In genomic region chr22:39147335-39148023, GRCh38 we compare ENCODE assay signal across 15 cellular contexts. TPM values are rescaled to one million over a fixed set of nuclear protein-coding genes. Genes with fewer than 3 reads are reported as not detected.
A peak's percentile ranks its signal among the peaks of the same experiment; 100 is the strongest.
DNase-seq lines count a peak whose midpoint lies in the region; ATAC-seq and TF ChIP-seq lines count a peak whose summit lies in the region.
"Had no signal": no experiment of that assay in that cellular context is flagged by ENCODE, and none has a peak within 500 bp of the region (broad histone marks: within the 10 kb centered on the region; RNA-seq: fewer than 3 reads in every experiment).

No MANE protein-coding gene starts in this region.

- H3K27ac ChIP-seq in body of pancreas (peak overlapping the region in 3 of 4 donors; percentile 53 to 64 (median 61)), muscle layer of duodenum (ENCODE audit: low read length) (peak overlapping the region; percentile 51), testis (peak overlapping the region; percentile 74 to 98)

- peak overlapping the region; percentile 88 for H3K27ac Mint-ChIP-seq in activated T-cell treated with anti-CD3 and anti-CD28 coated beads, Interleukin-2, amount 50 U/mL, for 24 hours

- H3K9me3 Mint-ChIP-seq in activated T-cell treated with anti-CD3 and anti-CD28 coated beads, Interleukin-2, amount 50 U/mL, for 24 hours = no peaks in the 10 kb centered on the region
- H3K9me3 Mint-ChIP-seq: activated naive CD8-positive, alpha-beta T cell treated with anti-CD3 and anti-CD28 coated beads, Interleukin-2, amount 10 ng/mL, durations not matched to agents 7 days and 5 days; mesothelial cell of epicardium had no signal

- no peaks in the 10 kb centered on the region for H3K9me3 ChIP-seq in body of pancreas
- H3K9me3 ChIP-seq in muscle layer of duodenum (ENCODE audit: control insufficient read depth in 1 of 2, low read length in 2 of 2) = no peaks in the 10 kb centered on the region
- no peaks in the 10 kb centered on the region for H3K9me3 ChIP-seq in testis

- no peak for TF ChIP-seq POLR2A in body of pancreas (IDR thresholded peaks at IDR 0.05)
- TF ChIP-seq POLR2A in testis (IDR thresholded peaks at IDR 0.05) = no peak

- TF ChIP-seq CTCF in body of pancreas (IDR thresholded peaks at IDR 0.05) (no peak), testis (IDR thresholded peaks at IDR 0.05) (no peak)

- H3K4me3 ChIP-seq in body of pancreas = no peak overlapping the region
- no peak overlapping the region for H3K4me3 ChIP-seq in muscle layer of duodenum (ENCODE audit: low read depth in 1 of 2, low read length in 2 of 2)
- H3K4me3 ChIP-seq in testis = no peak overlapping the region

- no peak for DNase-seq in activated T-cell treated with anti-CD3 and anti-CD28 coated beads, Interleukin-2, amount 50 U/mL, for 24 hours
- DNase-seq in activated T-cell treated with anti-CD3 and anti-CD28 coated beads, Interleukin-2, amount 50 U/mL, for 1 hour = no peak
- DNase-seq in body of pancreas = no peak
- no peak for DNase-seq in testis
- DNase-seq: activated naive CD8-positive, alpha-beta T cell treated with anti-CD3 and anti-CD28 coated beads, Interleukin-2, amount 10 ng/mL, durations not matched to agents 7 days and 5 days; DMS79 treated with DMSO at 0.1 percent for 48 hours; effector CD4-positive, alpha-beta T cell; NCI-H345; RPMI8226 had no signal

- H3K36me3 Mint-ChIP-seq in activated T-cell treated with anti-CD3 and anti-CD28 coated beads, Interleukin-2, amount 50 U/mL, for 24 hours (ENCODE audit: low read depth) = peaks cover 10% of the 10 kb centered on the region
- H3K36me3 Mint-ChIP-seq: activated naive CD8-positive, alpha-beta T cell treated with anti-CD3 and anti-CD28 coated beads, Interleukin-2, amount 10 ng/mL, durations not matched to agents 7 days and 5 days; mesothelial cell of epicardium had no signal

- no peak for ATAC-seq in body of pancreas
- ATAC-seq in GM19328 (IDR thresholded peaks at IDR 0.05; ENCODE audit: unreplicated experiment) = no peak
- no peak for ATAC-seq in HG02678 (IDR thresholded peaks at IDR 0.05; ENCODE audit: unreplicated experiment)
- no peak for ATAC-seq in HG02973 (IDR thresholded peaks at IDR 0.05; ENCODE audit: unreplicated experiment)

- H3K4me1 ChIP-seq in body of pancreas = peaks cover 77% of the 10 kb centered on the region
- peaks cover 23 to 72% of the 10 kb centered on the region in 2 donors for H3K4me1 ChIP-seq in muscle layer of duodenum (ENCODE audit: control insufficient read depth in 1 of 2, insufficient read depth in 2 of 2, low read length in 2 of 2)
- H3K4me1 ChIP-seq in testis = peaks cover 33% of the 10 kb centered on the region

- H3K27me3 Mint-ChIP-seq in activated T-cell treated with anti-CD3 and anti-CD28 coated beads, Interleukin-2, amount 50 U/mL, for 24 hours = no peaks in the 10 kb centered on the region
- H3K27me3 Mint-ChIP-seq: activated naive CD8-positive, alpha-beta T cell treated with anti-CD3 and anti-CD28 coated beads, Interleukin-2, amount 10 ng/mL, durations not matched to agents 7 days and 5 days had no signal

- intact Hi-C loops in body of pancreas (cut with DNase I) (no loop called here), testis (cut with DNase I; ENCODE audit: low total_unique reads) (no loop called here)

- no peaks in the 10 kb centered on the region for H3K27me3 ChIP-seq in body of pancreas
- H3K27me3 ChIP-seq in muscle layer of duodenum (ENCODE audit: low read depth, low read length) = no peaks in the 10 kb centered on the region
- H3K27me3 ChIP-seq in testis = no peaks in the 10 kb centered on the region

- H3K36me3 ChIP-seq in body of pancreas (replicated peaks in 1 of 2; ENCODE audit: insufficient read depth in 1 of 2, low read depth in 2 of 2) (no peaks in the 10 kb centered on the region), muscle layer of duodenum (ENCODE audit: control insufficient read depth in 1 of 2, insufficient read depth in 2 of 2, low read length in 2 of 2) (peaks cover 5% of the 10 kb centered on the region in 2 donors), testis (ENCODE audit: low read depth, missing control alignments) (no peaks in the 10 kb centered on the region)

- H3K4me3 Mint-ChIP-seq in activated T-cell treated with anti-CD3 and anti-CD28 coated beads, Interleukin-2, amount 50 U/mL, for 24 hours = no peak overlapping the region
- H3K4me3 Mint-ChIP-seq: activated naive CD8-positive, alpha-beta T cell treated with anti-CD3 and anti-CD28 coated beads, Interleukin-2, amount 10 ng/mL, durations not matched to agents 7 days and 5 days; mesothelial cell of epicardium had no signal

- 74 to 85% methylated on average over 4 to 5 of the region's 5 CpGs for WGBS in body of pancreas, 2 donors
- 56 to 80% methylated on average over 3 to 5 of the region's 5 CpGs for WGBS in testis, 2 donors

- peaks cover 65% of the 10 kb centered on the region for H3K4me1 Mint-ChIP-seq in activated T-cell treated with anti-CD3 and anti-CD28 coated beads, Interleukin-2, amount 50 U/mL, for 24 hours (ENCODE audit: low read depth)

RNA-seq across cellular contexts. Expression of gene CBX7, which starts 5.0 kb away (rescaled TPM):
- total RNA-seq in body of pancreas (10 to 100 TPM; 38.1 to 41.2 TPM), testis (10 to 100 TPM; 51.3 to 62.8 TPM)
- polyA plus RNA-seq in testis (ENCODE audit: insufficient read depth, low read depth, low replicate concordance) = 25.7 TPM

RNA-seq across cellular contexts. Expression of gene APOBEC3H, which starts 50.4 kb away (rescaled TPM):
- total RNA-seq in body of pancreas (not detected), testis (1 to 10 TPM; 3.5 to 5.2 TPM)
- polyA plus RNA-seq in testis (ENCODE audit: insufficient read depth, low read depth, low replicate concordance) = 3.6 TPM
- total RNA-seq: M059J, mesothelial cell of epicardium had no signal
